Comparison of ENCODE assay signal across 17 cellular contexts in genomic region chr7:26624431-26624830, GRCh38.
DNase-seq lines count a peak whose midpoint lies in the region; ATAC-seq and TF ChIP-seq lines count a peak whose summit lies in the region.
"Had no signal": no experiment of that assay in that cellular context is flagged by ENCODE, and none has a peak within 500 bp of the region (broad histone marks: within the 10 kb centered on the region; RNA-seq: fewer than 3 reads in every experiment).

No MANE protein-coding gene starts in this region.

- H3K27ac ChIP-seq in vagina = no peak overlapping the region
- H3K27ac ChIP-seq: BLaER1, C4-2B had no signal

- H3K36me3 Mint-ChIP-seq in osteocyte (ENCODE audit: unreplicated experiment) = no peaks in the 10 kb centered on the region
- no peaks in the 10 kb centered on the region for H3K36me3 Mint-ChIP-seq in stimulated activated effector memory CD8-positive, alpha-beta T cell treated with anti-CD3 and anti-CD28 coated beads, Interleukin-12 subunit alpha, Interleukin-12 subunit beta, amount 100 ng/mL, for 72 hours
- H3K36me3 Mint-ChIP-seq: CD4-positive, CD25-positive, alpha-beta regulatory T cell; CD8-positive, alpha-beta T cell had no signal

- H3K27ac Mint-ChIP-seq in osteocyte (ENCODE audit: unreplicated experiment) = no peak overlapping the region
- H3K27ac Mint-ChIP-seq in stimulated activated effector memory CD8-positive, alpha-beta T cell treated with anti-CD3 and anti-CD28 coated beads, Interleukin-12 subunit alpha, Interleukin-12 subunit beta, amount 100 ng/mL, for 72 hours = no peak overlapping the region
- H3K27ac Mint-ChIP-seq: B cell; CD4-positive, CD25-positive, alpha-beta regulatory T cell; CD8-positive, alpha-beta T cell; GM23338; HFFc6 had no signal

- no peak for TF ChIP-seq CTCF in osteocyte (IDR thresholded peaks at IDR 0.05)
- TF ChIP-seq CTCF in vagina (IDR thresholded peaks at IDR 0.05) = no peak

- H3K9me3 Mint-ChIP-seq in osteocyte (ENCODE audit: unreplicated experiment) = no peaks in the 10 kb centered on the region
- no peaks in the 10 kb centered on the region for H3K9me3 Mint-ChIP-seq in stimulated activated effector memory CD8-positive, alpha-beta T cell treated with anti-CD3 and anti-CD28 coated beads, Interleukin-12 subunit alpha, Interleukin-12 subunit beta, amount 100 ng/mL, for 72 hours
- H3K9me3 Mint-ChIP-seq: CD8-positive, alpha-beta T cell; GM23338 had no signal

- ATAC-seq in stimulated activated effector memory CD8-positive, alpha-beta T cell treated with anti-CD3 and anti-CD28 coated beads, Interleukin-12 subunit alpha, Interleukin-12 subunit beta, amount 100 ng/mL, for 72 hours = no peak
- ATAC-seq: CD8-positive, alpha-beta T cell; GM23338 had no signal

- DNase-seq in mesenteric fat pad (ENCODE audit: low spot score) = peak; percentile 86
- DNase-seq in osteocyte (ENCODE audit: extremely low spot score, unreplicated experiment) = peak; percentile 46
- DNase-seq in vagina (ENCODE audit: extremely low spot score in 2 of 2) = peak; percentile 52 to 67
- DNase-seq in stimulated activated effector memory CD8-positive, alpha-beta T cell treated with anti-CD3 and anti-CD28 coated beads, Interleukin-12 subunit alpha, Interleukin-12 subunit beta, amount 100 ng/mL, for 72 hours (ENCODE audit: low spot score in 2 of 2) = no peak
- DNase-seq in activated CD4-positive, alpha-beta T cell treated with anti-CD3 and anti-CD28 coated beads for 1 hour = no peak
- no peak for DNase-seq in ACHN
- DNase-seq: Caco-2; CD4-positive, CD25-positive, alpha-beta regulatory T cell; CD8-positive, alpha-beta T cell; DMS153; DND-41; HFFc6 had no signal

- no peak overlapping the region for H3K4me3 ChIP-seq in vagina
- H3K4me3 ChIP-seq: BLaER1, GM23338, HAP-1 had no signal

- in situ Hi-C loops in ACHN (cut with HindIII; ENCODE audit: low pct_ligation_motif_present, low pct_unique_long_range_greater_than_20kb, low sequenced_read_pairs) = no loop called here

- TF ChIP-seq POLR2A in vagina (IDR thresholded peaks at IDR 0.05) = no peak

- intact Hi-C loops in vagina (cut with DNase I) = no loop called here

- H3K4me1 ChIP-seq in vagina = no peaks in the 10 kb centered on the region
- H3K4me1 ChIP-seq: BLaER1, Caco-2, HAP-1 had no signal

- H3K4me1 Mint-ChIP-seq in osteocyte (ENCODE audit: unreplicated experiment) = no peaks in the 10 kb centered on the region
- no peaks in the 10 kb centered on the region for H3K4me1 Mint-ChIP-seq in stimulated activated effector memory CD8-positive, alpha-beta T cell treated with anti-CD3 and anti-CD28 coated beads, Interleukin-12 subunit alpha, Interleukin-12 subunit beta, amount 100 ng/mL, for 72 hours
- H3K4me1 Mint-ChIP-seq: B cell; CD4-positive, CD25-positive, alpha-beta regulatory T cell had no signal

- no peaks in the 10 kb centered on the region for H3K27me3 Mint-ChIP-seq in osteocyte (ENCODE audit: unreplicated experiment)
- H3K27me3 Mint-ChIP-seq: B cell; CD4-positive, CD25-positive, alpha-beta regulatory T cell had no signal

- H3K9me3 ChIP-seq in vagina = no peaks in the 10 kb centered on the region
- H3K9me3 ChIP-seq: BLaER1, Caco-2, HAP-1 had no signal

- H3K27me3 ChIP-seq in vagina = no peaks in the 10 kb centered on the region
- H3K27me3 ChIP-seq: BLaER1 had no signal

- H3K36me3 ChIP-seq in vagina = no peaks in the 10 kb centered on the region
- H3K36me3 ChIP-seq: BLaER1, HAP-1 had no signal

- no peak overlapping the region for H3K4me3 Mint-ChIP-seq in osteocyte (ENCODE audit: unreplicated experiment)
- no peak overlapping the region for H3K4me3 Mint-ChIP-seq in stimulated activated effector memory CD8-positive, alpha-beta T cell treated with anti-CD3 and anti-CD28 coated beads, Interleukin-12 subunit alpha, Interleukin-12 subunit beta, amount 100 ng/mL, for 72 hours
- H3K4me3 Mint-ChIP-seq: B cell; CD4-positive, CD25-positive, alpha-beta regulatory T cell; CD8-positive, alpha-beta T cell; GM23338; HFFc6 had no signal

Comparison
In these comparisons a context has a peak if more than half of its experiments do, and no peak if none do; other contexts are left out.
1. DNase-seq: peak in mesenteric fat pad (single experiment), osteocyte (single experiment) and vagina (2 of 2); none in stimulated activated effector memory CD8-positive, alpha-beta T cell treated with anti-CD3 and anti-CD28 coated beads, Interleukin-12 subunit alpha, Interleukin-12 subunit beta, amount 100 ng/mL, for 72 hours (0 of 2), activated CD4-positive, alpha-beta T cell treated with anti-CD3 and anti-CD28 coated beads for 1 hour (single experiment) and ACHN (single experiment).